13 cellular contexts compared by ENCODE assay signal in genomic region chr19:33500586-33500985, GRCh38. TPM values are rescaled to one million over a fixed set of nuclear protein-coding genes. Genes with fewer than 3 reads are reported as not detected.
DNase-seq lines count a peak whose midpoint lies in the region; ATAC-seq and TF ChIP-seq lines count a peak whose summit lies in the region.
"Had no signal": no experiment of that assay in that cellular context is flagged by ENCODE, and none has a peak within 500 bp of the region (broad histone marks: within the 10 kb centered on the region; RNA-seq: fewer than 3 reads in every experiment).

No MANE protein-coding gene starts in this region.

- H4K20me1 ChIP-seq in osteoblast (ENCODE audit: insufficient read depth, low read length), result peaks cover 3% of the 10 kb centered on the region

- H3K9me3 Mint-ChIP-seq in stimulated activated naive CD8-positive, alpha-beta T cell treated with anti-CD3 and anti-CD28 coated beads, Interleukin-15, amount 100 ng/mL, for 72 hours, result no peaks in the 10 kb centered on the region
- H3K9me3 Mint-ChIP-seq: CD4-positive, alpha-beta T cell had no signal

- H3K4me1 ChIP-seq in right lobe of liver (peaks cover 0 to 43% (median 12%) of the 10 kb centered on the region in 4 donors), osteoblast (ENCODE audit: insufficient read depth, low read length) (no peaks in the 10 kb centered on the region)
- H3K4me1 ChIP-seq: Caco-2, HAP-1 had no signal

- TF ChIP-seq CTCF in right lobe of liver (IDR thresholded peaks at IDR 0.05) (no peak), osteoblast (IDR thresholded peaks at IDR 0.05; ENCODE audit: extremely low read depth, low read depth, low read length) (no peak)

- no peak overlapping the region for H3K4me3 ChIP-seq in right lobe of liver
- H3K4me3 ChIP-seq in osteoblast (ENCODE audit: insufficient read depth, low read length), result no peak overlapping the region
- H3K4me3 ChIP-seq: GM23248, HAP-1 had no signal

- intact Hi-C loops in right lobe of liver (cut with DNase I), result no loop called here

- H3K27me3 ChIP-seq in right lobe of liver (no peaks in the 10 kb centered on the region), osteoblast (ENCODE audit: insufficient read depth, low read length) (no peaks in the 10 kb centered on the region)

- H2AFZ ChIP-seq in osteoblast (ENCODE audit: low read length), result no peak overlapping the region
- H2AFZ ChIP-seq: GM23248 had no signal

- no peaks in the 10 kb centered on the region for H3K79me2 ChIP-seq in osteoblast (ENCODE audit: insufficient read depth, low read length)

- TF ChIP-seq POLR2A in right lobe of liver (IDR thresholded peaks at IDR 0.05), result no peak

- no peak for DNase-seq in stimulated activated naive CD8-positive, alpha-beta T cell treated with anti-CD3 and anti-CD28 coated beads, Interleukin-15, Interleukin-2, amounts not matched to agents 100 U/mL and 50 U/mL, for 24 hours
- DNase-seq in stimulated activated naive CD8-positive, alpha-beta T cell treated with anti-CD3 and anti-CD28 coated beads, Interleukin-15, amount 100 ng/mL, for 72 hours, result no peak
- peak in 1 of 3 donors; percentile 14 for DNase-seq in right lobe of liver
- DNase-seq in osteoblast (ENCODE audit: insufficient read length, low spot score, missing footprints), result peak; percentile 37
- no peak for DNase-seq in SHP77 (lab: John Stamatoyannopoulos, UW)
- no peak for DNase-seq in AML-193 (lab: John Stamatoyannopoulos, UW)
- DNase-seq: ACHN; Caco-2; CD4-positive, alpha-beta T cell; GM23248 had no signal

- H3K27me3 Mint-ChIP-seq in stimulated activated naive CD8-positive, alpha-beta T cell treated with anti-CD3 and anti-CD28 coated beads, Interleukin-15, amount 100 ng/mL, for 72 hours, result no peaks in the 10 kb centered on the region
- H3K27me3 Mint-ChIP-seq: CD4-positive, alpha-beta T cell had no signal

- peak; percentile 19 for ATAC-seq in stimulated activated naive CD8-positive, alpha-beta T cell treated with anti-CD3 and anti-CD28 coated beads, Interleukin-15, Interleukin-2, amounts not matched to agents 100 U/mL and 50 U/mL, for 24 hours
- ATAC-seq in stimulated activated naive CD8-positive, alpha-beta T cell treated with anti-CD3 and anti-CD28 coated beads, Interleukin-15, amount 100 ng/mL, for 72 hours, result no peak
- ATAC-seq in right lobe of liver (no peak), HG02763 (IDR thresholded peaks at IDR 0.05; ENCODE audit: unreplicated experiment) (no peak)

- H3K4me1 Mint-ChIP-seq in stimulated activated naive CD8-positive, alpha-beta T cell treated with anti-CD3 and anti-CD28 coated beads, Interleukin-15, amount 100 ng/mL, for 72 hours, result no peaks in the 10 kb centered on the region

- peak overlapping the region in 2 of 3 donors; percentile 80 to 98 for H3K27ac ChIP-seq in right lobe of liver
- H3K27ac ChIP-seq in osteoblast (ENCODE audit: low read depth, low read length), result no peak overlapping the region
- H3K27ac ChIP-seq: C4-2B, GM23248 had no signal

- H3K4me2 ChIP-seq in osteoblast (ENCODE audit: insufficient read depth, low read length), result no peak overlapping the region

- H3K36me3 ChIP-seq in right lobe of liver (peaks cover 0 to 18% (median 9%) of the 10 kb centered on the region in 4 donors), osteoblast (ENCODE audit: insufficient read depth, low read length) (no peaks in the 10 kb centered on the region)
- H3K36me3 ChIP-seq: HAP-1 had no signal

- H3K4me3 Mint-ChIP-seq in stimulated activated naive CD8-positive, alpha-beta T cell treated with anti-CD3 and anti-CD28 coated beads, Interleukin-15, amount 100 ng/mL, for 72 hours, result no peak overlapping the region
- H3K4me3 Mint-ChIP-seq: CD4-positive, alpha-beta T cell had no signal

- H3K9me3 ChIP-seq in right lobe of liver (no peaks in the 10 kb centered on the region), osteoblast (ENCODE audit: low read depth, low read length) (no peaks in the 10 kb centered on the region)
- H3K9me3 ChIP-seq: Caco-2, HAP-1 had no signal

- WGBS in right lobe of liver (ENCODE audit: insufficient coverage, low coverage, low lambda C conversion rate, missing lambda C conversion rate), result no CpG with 5 or more reads among the region's 13 CpGs

- peak overlapping the region in 1 of 2 donors; percentile 34 for H3K27ac Mint-ChIP-seq in stimulated activated naive CD8-positive, alpha-beta T cell treated with anti-CD3 and anti-CD28 coated beads, Interleukin-15, amount 100 ng/mL, for 72 hours
- H3K27ac Mint-ChIP-seq: CD4-positive, alpha-beta T cell had no signal

RNA-seq across cellular contexts. Expression of gene PEPD, which starts 21.0 kb away (rescaled TPM):
- total RNA-seq in right lobe of liver (100 to 1,000 TPM; 121 to 261 (median 167) TPM), osteoblast (82.8 and 87.9 TPM in 2 replicates)
